ENCODE assay signal across 10 cellular contexts in the genomic region with DNA sequence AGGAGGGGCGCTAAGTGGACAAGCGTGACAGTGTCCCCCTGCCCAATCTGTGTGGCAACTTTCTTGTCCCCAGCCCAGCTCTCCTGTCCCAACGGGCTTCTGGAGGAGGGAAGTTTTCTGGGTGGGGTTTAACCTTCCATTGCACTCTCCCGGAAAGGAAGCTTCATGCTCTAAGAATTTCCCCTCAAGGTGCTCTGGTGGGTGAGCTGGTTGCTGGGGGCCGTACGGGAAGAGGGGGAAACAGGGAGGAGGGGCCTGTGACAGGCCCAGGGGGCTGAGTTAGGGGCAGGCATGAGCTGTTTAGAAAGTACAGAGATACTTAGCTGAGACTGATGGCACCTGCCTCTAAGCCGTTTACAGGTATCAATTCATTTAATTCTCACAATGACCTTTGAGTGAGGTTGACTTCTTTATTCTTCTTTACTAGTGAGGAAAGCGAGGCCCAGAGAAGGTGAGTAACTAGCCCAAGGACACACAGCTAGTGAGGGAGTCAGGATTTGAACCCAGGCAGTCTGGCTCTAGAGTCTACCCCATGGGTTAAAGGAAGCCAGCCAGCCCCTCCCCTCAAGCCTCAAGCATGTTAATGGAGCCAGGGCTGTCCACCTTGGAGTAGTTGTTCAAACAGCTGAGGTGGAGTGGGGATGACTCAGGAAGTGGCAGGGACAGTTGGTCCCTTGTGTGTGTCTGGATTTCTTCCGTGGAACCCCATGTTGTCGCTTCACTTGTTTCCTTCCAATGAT. TPM values are rescaled to one million over a fixed set of nuclear protein-coding genes. Genes with fewer than 3 reads are reported as not detected.
DNase-seq lines count a peak whose midpoint lies in the region; ATAC-seq, FAIRE-seq and TF ChIP-seq lines count a peak whose summit lies in the region.
"Had no signal": no experiment of that assay in that cellular context is flagged by ENCODE, and none has a peak within 500 bp of the region (broad histone marks: within the 10 kb centered on the region; RNA-seq: fewer than 3 reads in every experiment).

No MANE protein-coding gene starts in this region.

- H3K9ac ChIP-seq in BLaER1 treated with 17β-estradiol and CSF1 and Interleukin-3, amounts not matched to agents 10 nM and 100 nM, result peak overlapping the region in 9 of 11 experiments; percentile 46 to 76 (median 71); a peak in 18 of 22 replicates

- TF ChIP-seq CTCF in natural killer cell (IDR thresholded peaks at IDR 0.05) (no peak), tibial artery (IDR thresholded peaks at IDR 0.05) (no peak)

- peak overlapping the region; percentile 91 to 96 for H3K27ac Mint-ChIP-seq in natural killer cell

- H3K4me2 ChIP-seq in BLaER1 treated with 17β-estradiol and CSF1 and Interleukin-3, amounts not matched to agents 10 nM and 100 nM, result peak overlapping the region; percentile 52 to 94 (median 86)

- ATAC-seq in natural killer cell (peak in 2 of 3 donors; percentile 14 to 19), HG03097 (IDR thresholded peaks at IDR 0.05; ENCODE audit: low FRiP score, unreplicated experiment) (no peak), GM21528 (IDR thresholded peaks at IDR 0.05; ENCODE audit: low FRiP score, unreplicated experiment) (no peak)
- ATAC-seq: pancreas had no signal

- DNase-seq in HTR-8/SVneo (ENCODE audit: insufficient read length, low spot score) (peak; percentile 63), natural killer cell (no peak), tibial artery (no peak)
- DNase-seq in stimulated activated CD4-positive, alpha-beta T cell treated with anti-CD3 and anti-CD28 coated beads, Interleukin-2, amount 100 ng/mL, for 48 hours, result no peak
- DNase-seq: NCI-H2029, pancreas had no signal

- peak overlapping the region; percentile 93 for H3K4me3 Mint-ChIP-seq in natural killer cell

- no peaks in the 10 kb centered on the region for H4K20me1 ChIP-seq in BLaER1 treated with 17β-estradiol and CSF1 and Interleukin-3, amounts not matched to agents 10 nM and 100 nM

- no peaks in the 10 kb centered on the region for H3K27me3 Mint-ChIP-seq in natural killer cell (ENCODE audit: low read depth in 2 of 2)

- no peaks in the 10 kb centered on the region for H3K27me3 ChIP-seq in BLaER1 treated with 17β-estradiol and CSF1 and Interleukin-3, amounts not matched to agents 10 nM and 100 nM
- H3K27me3 ChIP-seq in tibial artery, result peaks cover 0 to 40% of the 10 kb centered on the region in 2 donors
- H3K27me3 ChIP-seq: pancreas had no signal

- peaks cover 0 to 26% (median 0%) of the 10 kb centered on the region in 11 experiments; a peak in 3 of 22 replicates for H3K36me3 ChIP-seq in BLaER1 treated with 17β-estradiol and CSF1 and Interleukin-3, amounts not matched to agents 10 nM and 100 nM
- H3K36me3 ChIP-seq in tibial artery, result peaks cover 0 to 21% (median 0%) of the 10 kb centered on the region in 3 donors

- H3K9me3 ChIP-seq in BLaER1 treated with 17β-estradiol and CSF1 and Interleukin-3, amounts not matched to agents 10 nM and 100 nM (replicated peaks in 1 of 11), result no peaks in the 10 kb centered on the region
- no peaks in the 10 kb centered on the region for H3K9me3 ChIP-seq in tibial artery
- H3K9me3 ChIP-seq: pancreas had no signal

- peaks cover 54 to 65% of the 10 kb centered on the region in 2 donors for H3K4me1 Mint-ChIP-seq in natural killer cell

- H3K4me1 ChIP-seq in BLaER1 treated with 17β-estradiol and CSF1 and Interleukin-3, amounts not matched to agents 10 nM and 100 nM, result peaks cover 81 to 100% (median 95%) of the 10 kb centered on the region in 10 experiments
- H3K4me1 ChIP-seq in tibial artery, result peaks cover 0 to 13% (median 0%) of the 10 kb centered on the region in 4 donors
- H3K4me1 ChIP-seq: pancreas had no signal

- intact Hi-C loops in natural killer cell (cut with micrococcal nuclease) (loop anchor here (2.0 to 5.0 kb wide), 2 partner anchors 115 to 163 kb away; no protein-coding TSS in a partner anchor), tibial artery (cut with DNase I; ENCODE audit: low total_unique reads) (loop anchor here (5.0 kb wide), 1 partner anchor 70 kb away; no protein-coding TSS in a partner anchor)

- peak overlapping the region in 5 of 10 experiments; percentile 5 to 43 (median 27); a peak in 5 of 20 replicates for H3K4me3 ChIP-seq in BLaER1 treated with 17β-estradiol and CSF1 and Interleukin-3, amounts not matched to agents 10 nM and 100 nM
- H3K4me3 ChIP-seq in tibial artery, result no peak overlapping the region
- H3K4me3 ChIP-seq: pancreas had no signal

- no peaks in the 10 kb centered on the region for H3K9me3 Mint-ChIP-seq in natural killer cell

- H3K27ac ChIP-seq in BLaER1 treated with 17β-estradiol and CSF1 and Interleukin-3, amounts not matched to agents 10 nM and 100 nM, result peak overlapping the region in 10 of 11 experiments; percentile 7 to 91 (median 84); a peak in 19 of 22 replicates
- H3K27ac ChIP-seq in cingulate gyrus (ENCODE audit: low read depth, low read length) (peak overlapping the region; percentile 62), tibial artery (no peak overlapping the region)

- peak; percentile 4 for FAIRE-seq in HTR-8/SVneo (lab: Jason Lieb, UNC)
- FAIRE-seq: pancreas had no signal

- H3K36me3 Mint-ChIP-seq in natural killer cell, result peaks cover 11% of the 10 kb centered on the region

RNA-seq across cellular contexts. Expression of gene ADGRG1, which starts 18.9 kb away (rescaled TPM):
- 100 to 1,000 TPM; 830 to 949 (median 858) TPM for total RNA-seq in natural killer cell

RNA-seq across cellular contexts. Expression of gene ADGRG3, which starts 20.8 kb away (rescaled TPM):
- 10 to 100 TPM; 16.6 to 57.3 (median 20.7) TPM for total RNA-seq in natural killer cell

RNA-seq across cellular contexts. Expression of gene DRC7, which starts 47.3 kb away (rescaled TPM):
- total RNA-seq in natural killer cell, result under 1 TPM in 1 of 3 donors, not detected in 2; 0.33 TPM

Comparison
In these comparisons a context has a peak if more than half of its experiments do, and no peak if none do; other contexts are left out.
1. H3K27ac ChIP-seq: peak in BLaER1 treated with 17β-estradiol and CSF1 and Interleukin-3, amounts not matched to agents 10 nM and 100 nM (10 of 11) and cingulate gyrus (single experiment); none in tibial artery (0 of 2).
2. ATAC-seq: peak in natural killer cell (2 of 3); none in HG03097 (single experiment) and GM21528 (single experiment).